ENCODE assay signal across 1 cellular context in the genomic region with DNA sequence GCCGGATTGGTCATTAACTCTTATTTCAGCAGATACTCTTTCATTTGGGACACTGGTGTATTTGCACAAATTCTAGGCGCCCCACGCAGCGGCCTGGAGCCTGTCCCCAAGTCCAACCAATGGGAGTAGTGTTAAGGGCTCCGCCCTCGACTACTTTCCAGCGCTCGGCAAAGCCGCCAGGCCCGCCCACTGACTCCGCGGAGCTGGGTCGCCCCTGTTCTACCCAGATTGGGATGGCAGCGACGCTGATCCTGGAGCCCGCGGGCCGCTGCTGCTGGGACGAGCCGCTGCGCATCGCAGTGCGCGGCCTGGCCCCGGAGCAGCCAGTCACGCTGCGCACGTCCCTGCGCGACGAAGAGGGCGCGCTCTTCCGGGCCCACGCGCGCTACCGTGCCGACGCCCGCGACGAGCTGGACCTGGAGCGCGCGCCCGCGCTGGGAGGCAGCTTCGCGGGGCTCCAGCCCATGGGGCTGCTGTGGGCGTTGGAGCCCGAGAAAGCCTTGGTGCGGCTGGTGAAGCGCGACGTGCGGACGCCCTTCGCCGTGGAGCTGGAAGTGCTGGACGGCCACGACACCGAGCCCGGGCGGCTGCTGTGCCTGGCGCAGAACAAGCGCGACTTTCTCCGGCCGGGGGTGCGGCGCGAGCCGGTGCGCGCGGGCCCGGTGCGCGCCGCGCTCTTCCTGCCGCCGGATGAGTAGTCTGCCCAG.
TF ChIP-seq lines count a peak whose summit lies in the region.

A gene with protein sequence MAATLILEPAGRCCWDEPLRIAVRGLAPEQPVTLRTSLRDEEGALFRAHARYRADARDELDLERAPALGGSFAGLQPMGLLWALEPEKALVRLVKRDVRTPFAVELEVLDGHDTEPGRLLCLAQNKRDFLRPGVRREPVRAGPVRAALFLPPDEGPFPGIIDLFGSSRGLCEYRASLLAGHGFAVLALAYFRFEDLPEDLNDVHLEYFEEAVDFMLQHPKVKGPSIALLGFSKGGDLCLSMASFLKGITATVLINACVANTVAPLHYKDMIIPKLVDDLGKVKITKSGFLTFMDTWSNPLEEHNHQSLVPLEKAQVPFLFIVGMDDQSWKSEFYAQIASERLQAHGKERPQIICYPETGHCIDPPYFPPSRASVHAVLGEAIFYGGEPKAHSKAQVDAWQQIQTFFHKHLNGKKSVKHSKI (plus strand): TSS at position 179 of the 707 bp plus-strand sequence. CDS start 55 bp downstream, at position 234.

TF ChIP-seq in GM12878, 131 proteins besides CTCF, POLR2A, EP300 and RAD21 (continued from another document and continues in another):
- TF ChIP-seq, protein P1, sequence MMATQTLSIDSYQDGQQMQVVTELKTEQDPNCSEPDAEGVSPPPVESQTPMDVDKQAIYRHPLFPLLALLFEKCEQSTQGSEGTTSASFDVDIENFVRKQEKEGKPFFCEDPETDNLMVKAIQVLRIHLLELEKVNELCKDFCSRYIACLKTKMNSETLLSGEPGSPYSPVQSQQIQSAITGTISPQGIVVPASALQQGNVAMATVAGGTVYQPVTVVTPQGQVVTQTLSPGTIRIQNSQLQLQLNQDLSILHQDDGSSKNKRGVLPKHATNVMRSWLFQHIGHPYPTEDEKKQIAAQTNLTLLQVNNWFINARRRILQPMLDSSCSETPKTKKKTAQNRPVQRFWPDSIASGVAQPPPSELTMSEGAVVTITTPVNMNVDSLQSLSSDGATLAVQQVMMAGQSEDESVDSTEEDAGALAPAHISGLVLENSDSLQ (IDR thresholded peaks at IDR 0.05), result no peak
- TF ChIP-seq HCFC1 (IDR thresholded peaks at IDR 0.05; ENCODE audit: low read length) (no peak), ZBED1 (IDR thresholded peaks at IDR 0.05; ENCODE audit: borderline replicate concordance) (no peak), ZNF217 (IDR thresholded peaks at IDR 0.05) (no peak; the same call in 1 of the 2 replicates), TCF3 (IDR thresholded peaks at IDR 0.05; ENCODE audit: borderline replicate concordance, insufficient read depth, low read depth, low read length) (no peak), SUZ12 (IDR thresholded peaks at IDR 0.05; ENCODE audit: unreplicated experiment) (no peak), TCF12 (IDR thresholded peaks at IDR 0.05; ENCODE audit: low read depth, low read length) (no peak), KDM1A (IDR thresholded peaks at IDR 0.05; ENCODE audit: borderline replicate concordance) (no peak), KAT2A (conservative IDR thresholded peaks at IDR 0.05; ENCODE audit: control insufficient read depth, low read depth, low read length) (no peak), NR2C1 (IDR thresholded peaks at IDR 0.05) (no peak), NBN (IDR thresholded peaks at IDR 0.05) (no peak), FOXM1 (IDR thresholded peaks at IDR 0.05; ENCODE audit: low read depth, low read length) (no peak), CBFB (IDR thresholded peaks at IDR 0.05; ENCODE audit: low read depth) (no peak), BHLHE40 (IDR thresholded peaks at IDR 0.05; ENCODE audit: borderline replicate concordance in 1 of 2, low read depth in 2 of 2, low read length in 1 of 2) (peak; percentile 37 to 57; a peak in 3 of 4 replicates), GABPA (IDR thresholded peaks at IDR 0.05; ENCODE audit: low read depth) (no peak), SMC3 (IDR thresholded peaks at IDR 0.05; ENCODE audit: borderline replicate concordance, low read length) (no peak), SREBF2 (IDR thresholded peaks at IDR 0.05; ENCODE audit: low read length) (no peak), CBX5 (IDR thresholded peaks at IDR 0.05; ENCODE audit: low read depth) (no peak), IKZF1 (conservative IDR thresholded peaks at IDR 0.05) (peak; percentile 90), DPF2 (IDR thresholded peaks at IDR 0.05) (peak; percentile 65; the same call in 1 of the 2 replicates), SPI1 (IDR thresholded peaks at IDR 0.05; ENCODE audit: borderline replicate concordance, insufficient read depth, low read depth, low read length) (no peak), HDAC2 (IDR thresholded peaks at IDR 0.05) (peak; percentile 60; the same call in 1 of the 2 replicates), MTA2 (IDR thresholded peaks at IDR 0.05; ENCODE audit: low read depth) (no peak), ZNF207 (IDR thresholded peaks at IDR 0.05; ENCODE audit: borderline replicate concordance) (no peak), RUNX3 (IDR thresholded peaks at IDR 0.05; ENCODE audit: low read length) (no peak), ASH2L (IDR thresholded peaks at IDR 0.05; ENCODE audit: borderline replicate concordance, low read depth) (no peak), CBX3 (IDR thresholded peaks at IDR 0.05; ENCODE audit: borderline replicate concordance, low read depth) (no peak), ZSCAN29 (IDR thresholded peaks at IDR 0.05) (no peak), STAT3 (IDR thresholded peaks at IDR 0.05; ENCODE audit: low read depth, low read length) (no peak), CHD4 (IDR thresholded peaks at IDR 0.05) (no peak), TAF1 (IDR thresholded peaks at IDR 0.05; ENCODE audit: borderline replicate concordance, low read depth, low read length) (no peak), JUND (IDR thresholded peaks at IDR 0.05; ENCODE audit: low read depth, low read length) (no peak), RCOR1 (conservative IDR thresholded peaks at IDR 0.05; ENCODE audit: low read depth, low read length) (no peak), CREB1 (IDR thresholded peaks at IDR 0.05; ENCODE audit: low read depth) (no peak), SREBF1 (IDR thresholded peaks at IDR 0.05; ENCODE audit: low read length) (no peak), ZNF384 (IDR thresholded peaks at IDR 0.05; ENCODE audit: borderline replicate concordance, low read depth, low read length) (no peak)
- TF ChIP-seq, protein P2, sequence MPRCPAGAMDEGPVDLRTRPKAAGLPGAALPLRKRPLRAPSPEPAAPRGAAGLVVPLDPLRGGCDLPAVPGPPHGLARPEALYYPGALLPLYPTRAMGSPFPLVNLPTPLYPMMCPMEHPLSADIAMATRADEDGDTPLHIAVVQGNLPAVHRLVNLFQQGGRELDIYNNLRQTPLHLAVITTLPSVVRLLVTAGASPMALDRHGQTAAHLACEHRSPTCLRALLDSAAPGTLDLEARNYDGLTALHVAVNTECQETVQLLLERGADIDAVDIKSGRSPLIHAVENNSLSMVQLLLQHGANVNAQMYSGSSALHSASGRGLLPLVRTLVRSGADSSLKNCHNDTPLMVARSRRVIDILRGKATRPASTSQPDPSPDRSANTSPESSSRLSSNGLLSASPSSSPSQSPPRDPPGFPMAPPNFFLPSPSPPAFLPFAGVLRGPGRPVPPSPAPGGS (IDR thresholded peaks at IDR 0.05; ENCODE audit: borderline replicate concordance, insufficient read depth, low read depth, low read length, poor library complexity, severe bottlenecking), result no peak
- TF ChIP-seq, protein P3, sequence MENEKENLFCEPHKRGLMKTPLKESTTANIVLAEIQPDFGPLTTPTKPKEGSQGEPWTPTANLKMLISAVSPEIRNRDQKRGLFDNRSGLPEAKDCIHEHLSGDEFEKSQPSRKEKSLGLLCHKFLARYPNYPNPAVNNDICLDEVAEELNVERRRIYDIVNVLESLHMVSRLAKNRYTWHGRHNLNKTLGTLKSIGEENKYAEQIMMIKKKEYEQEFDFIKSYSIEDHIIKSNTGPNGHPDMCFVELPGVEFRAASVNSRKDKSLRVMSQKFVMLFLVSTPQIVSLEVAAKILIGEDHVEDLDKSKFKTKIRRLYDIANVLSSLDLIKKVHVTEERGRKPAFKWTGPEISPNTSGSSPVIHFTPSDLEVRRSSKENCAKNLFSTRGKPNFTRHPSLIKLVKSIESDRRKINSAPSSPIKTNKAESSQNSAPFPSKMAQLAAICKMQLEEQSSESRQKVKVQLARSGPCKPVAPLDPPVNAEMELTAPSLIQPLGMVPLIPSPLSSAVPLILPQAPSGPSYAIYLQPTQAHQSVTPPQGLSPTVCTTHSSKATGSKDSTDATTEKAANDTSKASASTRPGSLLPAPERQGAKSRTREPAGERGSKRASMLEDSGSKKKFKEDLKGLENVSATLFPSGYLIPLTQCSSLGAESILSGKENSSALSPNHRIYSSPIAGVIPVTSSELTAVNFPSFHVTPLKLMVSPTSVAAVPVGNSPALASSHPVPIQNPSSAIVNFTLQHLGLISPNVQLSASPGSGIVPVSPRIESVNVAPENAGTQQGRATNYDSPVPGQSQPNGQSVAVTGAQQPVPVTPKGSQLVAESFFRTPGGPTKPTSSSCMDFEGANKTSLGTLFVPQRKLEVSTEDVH (IDR thresholded peaks at IDR 0.05; ENCODE audit: low read depth, partially characterized antibody), result no peak
- TF ChIP-seq, protein P4, sequence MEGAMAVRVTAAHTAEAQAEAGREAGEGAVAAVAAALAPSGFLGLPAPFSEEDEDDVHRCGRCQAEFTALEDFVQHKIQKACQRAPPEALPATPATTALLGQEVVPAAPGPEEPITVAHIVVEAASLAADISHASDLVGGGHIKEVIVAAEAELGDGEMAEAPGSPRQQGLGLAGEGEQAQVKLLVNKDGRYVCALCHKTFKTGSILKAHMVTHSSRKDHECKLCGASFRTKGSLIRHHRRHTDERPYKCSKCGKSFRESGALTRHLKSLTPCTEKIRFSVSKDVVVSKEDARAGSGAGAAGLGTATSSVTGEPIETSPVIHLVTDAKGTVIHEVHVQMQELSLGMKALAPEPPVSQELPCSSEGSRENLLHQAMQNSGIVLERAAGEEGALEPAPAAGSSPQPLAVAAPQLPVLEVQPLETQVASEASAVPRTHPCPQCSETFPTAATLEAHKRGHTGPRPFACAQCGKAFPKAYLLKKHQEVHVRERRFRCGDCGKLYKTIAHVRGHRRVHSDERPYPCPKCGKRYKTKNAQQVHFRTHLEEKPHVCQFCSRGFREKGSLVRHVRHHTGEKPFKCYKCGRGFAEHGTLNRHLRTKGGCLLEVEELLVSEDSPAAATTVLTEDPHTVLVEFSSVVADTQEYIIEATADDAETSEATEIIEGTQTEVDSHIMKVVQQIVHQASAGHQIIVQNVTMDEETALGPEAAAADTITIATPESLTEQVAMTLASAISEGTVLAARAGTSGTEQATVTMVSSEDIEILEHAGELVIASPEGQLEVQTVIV (IDR thresholded peaks at IDR 0.05; ENCODE audit: borderline replicate concordance, partially characterized antibody), result no peak
- TF ChIP-seq, protein P5, sequence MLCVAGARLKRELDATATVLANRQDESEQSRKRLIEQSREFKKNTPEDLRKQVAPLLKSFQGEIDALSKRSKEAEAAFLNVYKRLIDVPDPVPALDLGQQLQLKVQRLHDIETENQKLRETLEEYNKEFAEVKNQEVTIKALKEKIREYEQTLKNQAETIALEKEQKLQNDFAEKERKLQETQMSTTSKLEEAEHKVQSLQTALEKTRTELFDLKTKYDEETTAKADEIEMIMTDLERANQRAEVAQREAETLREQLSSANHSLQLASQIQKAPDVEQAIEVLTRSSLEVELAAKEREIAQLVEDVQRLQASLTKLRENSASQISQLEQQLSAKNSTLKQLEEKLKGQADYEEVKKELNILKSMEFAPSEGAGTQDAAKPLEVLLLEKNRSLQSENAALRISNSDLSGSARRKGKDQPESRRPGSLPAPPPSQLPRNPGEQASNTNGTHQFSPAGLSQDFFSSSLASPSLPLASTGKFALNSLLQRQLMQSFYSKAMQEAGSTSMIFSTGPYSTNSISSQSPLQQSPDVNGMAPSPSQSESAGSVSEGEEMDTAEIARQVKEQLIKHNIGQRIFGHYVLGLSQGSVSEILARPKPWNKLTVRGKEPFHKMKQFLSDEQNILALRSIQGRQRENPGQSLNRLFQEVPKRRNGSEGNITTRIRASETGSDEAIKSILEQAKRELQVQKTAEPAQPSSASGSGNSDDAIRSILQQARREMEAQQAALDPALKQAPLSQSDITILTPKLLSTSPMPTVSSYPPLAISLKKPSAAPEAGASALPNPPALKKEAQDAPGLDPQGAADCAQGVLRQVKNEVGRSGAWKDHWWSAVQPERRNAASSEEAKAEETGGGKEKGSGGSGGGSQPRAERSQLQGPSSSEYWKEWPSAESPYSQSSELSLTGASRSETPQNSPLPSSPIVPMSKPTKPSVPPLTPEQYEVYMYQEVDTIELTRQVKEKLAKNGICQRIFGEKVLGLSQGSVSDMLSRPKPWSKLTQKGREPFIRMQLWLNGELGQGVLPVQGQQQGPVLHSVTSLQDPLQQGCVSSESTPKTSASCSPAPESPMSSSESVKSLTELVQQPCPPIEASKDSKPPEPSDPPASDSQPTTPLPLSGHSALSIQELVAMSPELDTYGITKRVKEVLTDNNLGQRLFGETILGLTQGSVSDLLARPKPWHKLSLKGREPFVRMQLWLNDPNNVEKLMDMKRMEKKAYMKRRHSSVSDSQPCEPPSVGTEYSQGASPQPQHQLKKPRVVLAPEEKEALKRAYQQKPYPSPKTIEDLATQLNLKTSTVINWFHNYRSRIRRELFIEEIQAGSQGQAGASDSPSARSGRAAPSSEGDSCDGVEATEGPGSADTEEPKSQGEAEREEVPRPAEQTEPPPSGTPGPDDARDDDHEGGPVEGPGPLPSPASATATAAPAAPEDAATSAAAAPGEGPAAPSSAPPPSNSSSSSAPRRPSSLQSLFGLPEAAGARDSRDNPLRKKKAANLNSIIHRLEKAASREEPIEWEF (IDR thresholded peaks at IDR 0.05; ENCODE audit: insufficient replicate concordance, low read depth, low read length), result no peak
- TF ChIP-seq, protein P6, sequence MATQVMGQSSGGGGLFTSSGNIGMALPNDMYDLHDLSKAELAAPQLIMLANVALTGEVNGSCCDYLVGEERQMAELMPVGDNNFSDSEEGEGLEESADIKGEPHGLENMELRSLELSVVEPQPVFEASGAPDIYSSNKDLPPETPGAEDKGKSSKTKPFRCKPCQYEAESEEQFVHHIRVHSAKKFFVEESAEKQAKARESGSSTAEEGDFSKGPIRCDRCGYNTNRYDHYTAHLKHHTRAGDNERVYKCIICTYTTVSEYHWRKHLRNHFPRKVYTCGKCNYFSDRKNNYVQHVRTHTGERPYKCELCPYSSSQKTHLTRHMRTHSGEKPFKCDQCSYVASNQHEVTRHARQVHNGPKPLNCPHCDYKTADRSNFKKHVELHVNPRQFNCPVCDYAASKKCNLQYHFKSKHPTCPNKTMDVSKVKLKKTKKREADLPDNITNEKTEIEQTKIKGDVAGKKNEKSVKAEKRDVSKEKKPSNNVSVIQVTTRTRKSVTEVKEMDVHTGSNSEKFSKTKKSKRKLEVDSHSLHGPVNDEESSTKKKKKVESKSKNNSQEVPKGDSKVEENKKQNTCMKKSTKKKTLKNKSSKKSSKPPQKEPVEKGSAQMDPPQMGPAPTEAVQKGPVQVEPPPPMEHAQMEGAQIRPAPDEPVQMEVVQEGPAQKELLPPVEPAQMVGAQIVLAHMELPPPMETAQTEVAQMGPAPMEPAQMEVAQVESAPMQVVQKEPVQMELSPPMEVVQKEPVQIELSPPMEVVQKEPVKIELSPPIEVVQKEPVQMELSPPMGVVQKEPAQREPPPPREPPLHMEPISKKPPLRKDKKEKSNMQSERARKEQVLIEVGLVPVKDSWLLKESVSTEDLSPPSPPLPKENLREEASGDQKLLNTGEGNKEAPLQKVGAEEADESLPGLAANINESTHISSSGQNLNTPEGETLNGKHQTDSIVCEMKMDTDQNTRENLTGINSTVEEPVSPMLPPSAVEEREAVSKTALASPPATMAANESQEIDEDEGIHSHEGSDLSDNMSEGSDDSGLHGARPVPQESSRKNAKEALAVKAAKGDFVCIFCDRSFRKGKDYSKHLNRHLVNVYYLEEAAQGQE (IDR thresholded peaks at IDR 0.05; ENCODE audit: low read depth, low read length), result no peak
- TF ChIP-seq, protein P7, sequence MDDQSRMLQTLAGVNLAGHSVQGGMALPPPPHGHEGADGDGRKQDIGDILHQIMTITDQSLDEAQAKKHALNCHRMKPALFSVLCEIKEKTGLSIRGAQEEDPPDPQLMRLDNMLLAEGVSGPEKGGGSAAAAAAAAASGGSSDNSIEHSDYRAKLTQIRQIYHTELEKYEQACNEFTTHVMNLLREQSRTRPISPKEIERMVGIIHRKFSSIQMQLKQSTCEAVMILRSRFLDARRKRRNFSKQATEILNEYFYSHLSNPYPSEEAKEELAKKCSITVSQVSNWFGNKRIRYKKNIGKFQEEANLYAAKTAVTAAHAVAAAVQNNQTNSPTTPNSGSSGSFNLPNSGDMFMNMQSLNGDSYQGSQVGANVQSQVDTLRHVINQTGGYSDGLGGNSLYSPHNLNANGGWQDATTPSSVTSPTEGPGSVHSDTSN (IDR thresholded peaks at IDR 0.05; ENCODE audit: insufficient replicate concordance, low read depth, low read length), result no peak
